20 cellular contexts compared by ENCODE assay signal in genomic region chr1:152426731-152427130, GRCh38. TPM values are rescaled to one million over a fixed set of nuclear protein-coding genes. Genes with fewer than 3 reads are reported as not detected.
DNase-seq lines count a peak whose midpoint lies in the region; ATAC-seq and TF ChIP-seq lines count a peak whose summit lies in the region.
"Had no signal": no experiment of that assay in that cellular context is flagged by ENCODE, and none has a peak within 500 bp of the region (broad histone marks: within the 10 kb centered on the region; RNA-seq: fewer than 3 reads in every experiment).

No MANE protein-coding gene starts in this region.

- no peak for DNase-seq in activated T-cell treated with anti-CD3 and anti-CD28 coated beads, Interleukin-2, amount 50 U/mL, for 72 hours
- no peak for DNase-seq in activated T-cell treated with anti-CD3 and anti-CD28 coated beads, Interleukin-2, amount 50 U/mL, for 48 hours
- DNase-seq in mammary epithelial cell (peak; percentile 41), fibroblast of mammary gland (ENCODE audit: low read depth) (peak; percentile 15), NCI-H510A (lab: John Stamatoyannopoulos, UW) (no peak), NCI-H526 treated with DMSO at 0.1 percent for 48 hours (lab: John Stamatoyannopoulos, UW) (no peak)
- DNase-seq in stimulated activated CD4-positive, alpha-beta T cell treated with anti-CD3 and anti-CD28 coated beads, Interleukin-4, amount 100 ng/mL, for 1 hour, result no peak
- DNase-seq: CD8-positive, alpha-beta T cell; COR-L47; DMS153; DMS79 treated with DMSO at 0.1 percent for 48 hours; EL; GDM1; GOT3; H9 had no signal

- peaks cover 5% of the 10 kb centered on the region for H3K27me3 Mint-ChIP-seq in activated T-cell treated with anti-CD3 and anti-CD28 coated beads, Interleukin-2, amount 50 U/mL, for 72 hours (ENCODE audit: low read depth)

- H3K4me3 ChIP-seq in mammary epithelial cell (replicated peaks in 1 of 3; ENCODE audit: insufficient read depth in 1 of 3, low read depth in 2 of 3, low read length in 3 of 3), result no peak overlapping the region
- no peak overlapping the region for H3K4me3 ChIP-seq in fibroblast of mammary gland (ENCODE audit: control insufficient read depth, low read depth, low read length)

- H3K4me1 Mint-ChIP-seq in activated T-cell treated with anti-CD3 and anti-CD28 coated beads, Interleukin-2, amount 50 U/mL, for 72 hours (ENCODE audit: low read depth), result no peaks in the 10 kb centered on the region
- H3K4me1 Mint-ChIP-seq: CD14-positive monocyte, H9 had no signal

- no peak overlapping the region for H3K27ac ChIP-seq in mammary epithelial cell (ENCODE audit: insufficient read depth, low read depth, low read length)
- H3K27ac ChIP-seq: 22Rv1 had no signal

- intact Hi-C loops in mammary epithelial cell (cut with micrococcal nuclease), result no loop called here

- no peak overlapping the region for H2AFZ ChIP-seq in mammary epithelial cell (ENCODE audit: low read depth, low read length)

- no peak overlapping the region for H3K9ac ChIP-seq in mammary epithelial cell (ENCODE audit: insufficient read depth, low read length)

- H3K4me1 ChIP-seq in mammary epithelial cell (ENCODE audit: insufficient read depth, low read length), result no peaks in the 10 kb centered on the region

- peaks cover 9% of the 10 kb centered on the region for H3K9me3 ChIP-seq in mammary epithelial cell (replicated peaks; ENCODE audit: insufficient read depth, low read length)

- BruUV-seq in mammary epithelial cell (replicated peaks; lab: Mats Ljungman, UMichigan), result no TSS peak

- H3K4me3 Mint-ChIP-seq in activated T-cell treated with anti-CD3 and anti-CD28 coated beads, Interleukin-2, amount 50 U/mL, for 72 hours, result no peak overlapping the region
- H3K4me3 Mint-ChIP-seq: CD14-positive monocyte; CD8-positive, alpha-beta T cell; H9 had no signal

- TF ChIP-seq CTCF in mammary epithelial cell (conservative IDR thresholded peaks at IDR 0.05 in 1 of 2, IDR thresholded peaks at IDR 0.05 in 1 of 2; ENCODE audit: extremely low read depth in 1 of 2, insufficient read depth in 1 of 2, low read depth in 1 of 2, low read length in 2 of 2), result no peak
- no peak for TF ChIP-seq CTCF in fibroblast of mammary gland (conservative IDR thresholded peaks at IDR 0.05; ENCODE audit: control insufficient read depth, insufficient read depth, low read depth, low read length)

- H4K20me1 ChIP-seq in mammary epithelial cell (ENCODE audit: insufficient read depth, low read length), result no peaks in the 10 kb centered on the region

- in situ Hi-C loops in mammary epithelial cell (cut with MboI; ENCODE audit: low sequenced_read_pairs in 2 of 2), result no loop called here

- ATAC-seq in activated T-cell treated with anti-CD3 and anti-CD28 coated beads, Interleukin-2, amount 50 U/mL, for 72 hours (replicated peaks in 1 of 2), result no peak
- ATAC-seq: CD8-positive, alpha-beta T cell; HepG2 had no signal

- H3K36me3 Mint-ChIP-seq in activated T-cell treated with anti-CD3 and anti-CD28 coated beads, Interleukin-2, amount 50 U/mL, for 72 hours (ENCODE audit: insufficient read depth in 2 of 2), result peaks cover 4 to 5% of the 10 kb centered on the region in 2 donors
- H3K36me3 Mint-ChIP-seq: CD14-positive monocyte; CD8-positive, alpha-beta T cell had no signal

- no peaks in the 10 kb centered on the region for H3K27me3 ChIP-seq in mammary epithelial cell (ENCODE audit: insufficient read depth, low read length)

- H3K4me2 ChIP-seq in mammary epithelial cell (ENCODE audit: insufficient read depth, low read depth, low read length), result no peak overlapping the region

- H3K79me2 ChIP-seq in mammary epithelial cell (ENCODE audit: insufficient read depth, low read length), result no peaks in the 10 kb centered on the region

- dilution Hi-C loops in mammary epithelial cell (cut with HindIII; ENCODE audit: low sequenced_read_pairs), result no loop called here

- peaks cover 2 to 5% of the 10 kb centered on the region in 2 donors for H3K9me3 Mint-ChIP-seq in activated T-cell treated with anti-CD3 and anti-CD28 coated beads, Interleukin-2, amount 50 U/mL, for 72 hours

- no peaks in the 10 kb centered on the region for H3K36me3 ChIP-seq in mammary epithelial cell (ENCODE audit: insufficient read depth, low read length)

- CTCF ChIA-PET in mammary epithelial cell (lab: Charles Lee; ENCODE audit: low non-redundant PET), result no interaction called here

- H3K27ac Mint-ChIP-seq in activated T-cell treated with anti-CD3 and anti-CD28 coated beads, Interleukin-2, amount 50 U/mL, for 72 hours, result peak overlapping the region; percentile 60
- H3K27ac Mint-ChIP-seq: CD14-positive monocyte; CD8-positive, alpha-beta T cell; H9 had no signal

RNA-seq across cellular contexts. Expression of gene CRNN, which starts 12.7 kb away (rescaled TPM):
- total RNA-seq in activated T-cell treated with anti-CD3 and anti-CD28 coated beads, Interleukin-2, amount 50 U/mL, for 72 hours, result not detected
- not detected for total RNA-seq in mammary epithelial cell
- not detected for polyA plus RNA-seq in mammary epithelial cell
- polyA minus RNA-seq in mammary epithelial cell, result not detected
- total RNA-seq: A673; CD8-positive, alpha-beta T cell; H9; HepG2 had no signal
- polyA plus RNA-seq: BJ, CD14-positive monocyte, HepG2 had no signal

Comparison
In these comparisons a context has a peak if more than half of its experiments do, and no peak if none do; other contexts are left out.
1. DNase-seq: peak in mammary epithelial cell (single experiment) and fibroblast of mammary gland (single experiment); none in activated T-cell treated with anti-CD3 and anti-CD28 coated beads, Interleukin-2, amount 50 U/mL, for 72 hours (0 of 2), activated T-cell treated with anti-CD3 and anti-CD28 coated beads, Interleukin-2, amount 50 U/mL, for 48 hours (0 of 2), stimulated activated CD4-positive, alpha-beta T cell treated with anti-CD3 and anti-CD28 coated beads, Interleukin-4, amount 100 ng/mL, for 1 hour (single experiment), NCI-H510A (single experiment) and NCI-H526 treated with DMSO at 0.1 percent for 48 hours (single experiment).